14 cellular contexts compared by ENCODE assay signal in the genomic region with DNA sequence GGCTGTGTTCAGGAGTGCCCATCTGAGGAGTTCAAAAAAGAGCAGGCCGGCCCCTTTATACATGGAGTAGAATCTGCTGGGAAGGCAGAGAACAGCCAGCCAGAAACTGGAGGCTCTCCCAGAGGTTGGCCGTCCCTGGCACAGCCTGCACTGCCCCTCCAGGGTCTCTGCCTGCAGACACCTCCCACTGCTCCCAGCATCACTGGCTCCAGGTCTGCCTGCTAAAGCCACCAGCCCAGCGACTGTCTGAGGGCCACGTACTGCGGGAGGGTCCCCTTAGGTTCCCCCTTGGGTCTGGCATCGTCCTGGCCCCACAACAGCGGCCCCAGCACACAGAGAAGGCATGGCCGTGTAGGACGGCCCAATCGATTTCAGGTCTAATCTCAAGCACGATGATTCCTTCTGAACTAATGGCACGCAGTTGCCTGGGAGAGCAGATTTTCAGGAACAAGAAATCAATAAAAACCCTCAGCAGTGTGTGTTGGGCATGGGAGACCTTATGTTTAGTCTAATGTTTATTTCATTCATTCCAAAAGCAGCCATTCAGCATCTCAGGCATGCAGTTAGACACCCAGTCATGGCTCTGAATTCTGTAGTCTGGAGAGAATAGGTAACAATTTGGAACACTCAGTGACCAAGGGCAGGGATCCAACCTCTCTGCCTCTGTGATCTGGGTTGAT.
"Had no signal": no experiment of that assay in that cellular context is flagged by ENCODE, and none has a peak within 500 bp of the region (broad histone marks: within the 10 kb centered on the region; RNA-seq: fewer than 3 reads in every experiment).

No MANE protein-coding gene starts in this region.

- FAIRE-seq: small intestine had no signal

- H3K27ac ChIP-seq: coronary artery, gastroesophageal sphincter, neutrophil, right atrium auricular region, tibial artery, uterus, VCaP had no signal

- H3K4me3 ChIP-seq: coronary artery, gastroesophageal sphincter, right atrium auricular region, tibial artery, uterus had no signal

- H3K4me1 ChIP-seq: gastroesophageal sphincter, right atrium auricular region, tibial artery, uterus had no signal

- H3K4me3 Mint-ChIP-seq: activated CD4-positive, alpha-beta memory T cell treated with anti-CD3 and anti-CD28 coated beads, Interleukin-2, amount 10 ng/mL, durations not matched to agents 7 days and 5 days; activated CD4-positive, alpha-beta T cell treated with anti-CD3 and anti-CD28 coated beads for 36 hours; activated naive CD4-positive, alpha-beta T cell treated with anti-CD3 and anti-CD28 coated beads for 36 hours had no signal

- H3K9me3 ChIP-seq: gastroesophageal sphincter, neutrophil, right atrium auricular region, tibial artery, uterus had no signal

- H3K27ac Mint-ChIP-seq: activated CD4-positive, alpha-beta memory T cell treated with anti-CD3 and anti-CD28 coated beads, Interleukin-2, amount 10 ng/mL, durations not matched to agents 7 days and 5 days; activated CD4-positive, alpha-beta T cell treated with anti-CD3 and anti-CD28 coated beads for 36 hours; activated naive CD4-positive, alpha-beta T cell treated with anti-CD3 and anti-CD28 coated beads for 36 hours had no signal

- DNase-seq: activated naive CD4-positive, alpha-beta T cell treated with anti-CD3 and anti-CD28 coated beads for 36 hours; effector CD4-positive, alpha-beta T cell; hippocampal formation; small intestine; T1000; tibial artery; uterus had no signal

- ATAC-seq: gastroesophageal sphincter had no signal

- H3K9me3 Mint-ChIP-seq: activated CD4-positive, alpha-beta memory T cell treated with anti-CD3 and anti-CD28 coated beads, Interleukin-2, amount 10 ng/mL, durations not matched to agents 7 days and 5 days; activated naive CD4-positive, alpha-beta T cell treated with anti-CD3 and anti-CD28 coated beads for 36 hours had no signal

- H3K36me3 ChIP-seq: gastroesophageal sphincter, neutrophil, right atrium auricular region, tibial artery, uterus had no signal

- H3K27me3 ChIP-seq: right atrium auricular region, uterus had no signal

- H3K27me3 Mint-ChIP-seq: activated CD4-positive, alpha-beta T cell treated with anti-CD3 and anti-CD28 coated beads for 36 hours had no signal
